Comparison of ENCODE assay signal across 8 cellular contexts in the genomic region with DNA sequence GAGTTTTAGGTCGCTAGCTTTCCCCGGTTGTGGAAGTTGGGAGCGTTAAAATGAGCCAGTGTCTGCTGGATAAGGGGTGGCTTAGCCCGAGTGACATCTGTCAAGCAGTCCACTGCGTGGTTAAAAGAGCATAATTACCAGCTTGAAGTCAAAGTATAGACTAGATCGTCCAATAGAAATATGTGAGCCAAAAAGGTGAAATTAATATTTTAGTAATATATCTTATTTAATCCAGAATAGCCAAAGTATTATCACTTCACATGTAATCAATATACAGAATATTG. TPM values are rescaled to one million over a fixed set of nuclear protein-coding genes. Genes with fewer than 3 reads are reported as not detected.
DNase-seq lines count a peak whose midpoint lies in the region; FAIRE-seq and TF ChIP-seq lines count a peak whose summit lies in the region.

No MANE protein-coding gene starts in this region.

- H3K4me1 Mint-ChIP-seq in activated T-helper 2 cell treated with anti-CD3 and anti-CD28 coated beads, Interferon-gamma antibody, Interleukin-2, Interleukin-4, amounts not matched to agents 10 μg/mL and 5 μg/mL and 100 μg/mL, durations not matched to agents 14 hours and 24 hours and 36 hours (ENCODE audit: low read depth), result peaks cover 11% of the 10 kb centered on the region

- H3K27me3 Mint-ChIP-seq in activated T-helper 2 cell treated with anti-CD3 and anti-CD28 coated beads, Interferon-gamma antibody, Interleukin-2, Interleukin-4, amounts not matched to agents 10 μg/mL and 5 μg/mL and 100 μg/mL, durations not matched to agents 14 hours and 24 hours and 36 hours (ENCODE audit: low read depth), result no peaks in the 10 kb centered on the region

- H3K9me3 Mint-ChIP-seq in activated T-helper 2 cell treated with anti-CD3 and anti-CD28 coated beads, Interferon-gamma antibody, Interleukin-2, Interleukin-4, amounts not matched to agents 10 μg/mL and 5 μg/mL and 100 μg/mL, durations not matched to agents 14 hours and 24 hours and 36 hours, result no peaks in the 10 kb centered on the region

- TF ChIP-seq CTCF in A673 (conservative IDR thresholded peaks at IDR 0.05; ENCODE audit: low read depth, low read length), result no peak
- TF ChIP-seq CTCF in kidney (IDR thresholded peaks at IDR 0.05; ENCODE audit: borderline replicate concordance, extremely low read depth, insufficient read depth), result no peak
- no peak for TF ChIP-seq CTCF in tibial artery (IDR thresholded peaks at IDR 0.05)

- H3K4me3 ChIP-seq in A673 (ENCODE audit: low read depth, low read length, poor library complexity, severe bottlenecking), result peak overlapping the region; percentile 74
- peak overlapping the region; percentile 72 to 88 for H3K4me3 ChIP-seq in kidney (ENCODE audit: low read length in 2 of 2)
- H3K4me3 ChIP-seq in tibial artery, result peak overlapping the region; percentile 63 to 88

- H3K9me3 ChIP-seq in A673 (ENCODE audit: low read depth, low read length, poor library complexity, severe bottlenecking) (no peaks in the 10 kb centered on the region), kidney (ENCODE audit: control insufficient read depth in 1 of 2, low read length in 2 of 2) (no peaks in the 10 kb centered on the region), tibial artery (no peaks in the 10 kb centered on the region)

- CTCF ChIA-PET in A673 (lab: Charles Lee), result no interaction called here
- CTCF ChIA-PET in HEK293T (lab: Yijun Ruan, JAX), result interaction anchor here (1.2 kb wide), 1 partner anchor 40 kb away, joined by 3 read pairs; no protein-coding TSS in a partner anchor

- H3K36me3 Mint-ChIP-seq in activated T-helper 2 cell treated with anti-CD3 and anti-CD28 coated beads, Interferon-gamma antibody, Interleukin-2, Interleukin-4, amounts not matched to agents 10 μg/mL and 5 μg/mL and 100 μg/mL, durations not matched to agents 14 hours and 24 hours and 36 hours (ENCODE audit: low read depth), result no peaks in the 10 kb centered on the region

- BruUV-seq in A673 (replicated peaks; lab: Mats Ljungman, UMichigan), result no TSS peak

- peak overlapping the region; percentile 98 for H3K4me3 Mint-ChIP-seq in activated T-helper 2 cell treated with anti-CD3 and anti-CD28 coated beads, Interferon-gamma antibody, Interleukin-2, Interleukin-4, amounts not matched to agents 10 μg/mL and 5 μg/mL and 100 μg/mL, durations not matched to agents 14 hours and 24 hours and 36 hours (ENCODE audit: low read depth)

- H3K27me3 ChIP-seq in A673 (replicated peaks; ENCODE audit: insufficient read depth, low read depth, low read length, poor library complexity), result no peaks in the 10 kb centered on the region
- no peaks in the 10 kb centered on the region for H3K27me3 ChIP-seq in tibial artery

- intact Hi-C loops in A673 (cut with micrococcal nuclease; ENCODE audit: unreplicated experiment) (no loop called here), kidney (cut with DNase I) (no loop called here), tibial artery (cut with DNase I; ENCODE audit: low total_unique reads) (no loop called here)
- intact Hi-C loops in activated T-helper 2 cell treated with anti-CD3 and anti-CD28 coated beads, Interferon-gamma antibody, Interleukin-2, Interleukin-4, amounts not matched to agents 10 μg/mL and 5 μg/mL and 100 μg/mL, durations not matched to agents 14 hours and 24 hours and 36 hours (cut with micrococcal nuclease), result loop anchor here (5.0 to 10.0 kb wide), 3 partner anchors 144 to 789 kb away; partner anchors contain the start of gene B3GNT2

- FAIRE-seq in kidney (lab: Jason Lieb, UNC), result no peak

- peak overlapping the region; percentile 70 to 90 for H3K9ac ChIP-seq in kidney (ENCODE audit: low read length in 2 of 2)

- H3K4me1 ChIP-seq in A673 (ENCODE audit: insufficient read depth, low read length, poor library complexity, severe bottlenecking) (no peaks in the 10 kb centered on the region), kidney (ENCODE audit: control insufficient read depth in 1 of 2, insufficient read depth in 1 of 2, low read depth in 1 of 2, low read length in 2 of 2) (peaks cover 0 to 2% of the 10 kb centered on the region in 2 donors), tibial artery (peaks cover 0 to 28% (median 8%) of the 10 kb centered on the region in 4 donors)

- no peaks in the 10 kb centered on the region for H3K36me3 ChIP-seq in A673 (ENCODE audit: insufficient read depth, low read length, poor library complexity, severe bottlenecking)
- no peaks in the 10 kb centered on the region for H3K36me3 ChIP-seq in kidney (ENCODE audit: control insufficient read depth in 1 of 2, insufficient read depth in 2 of 2, low read length in 2 of 2)
- no peaks in the 10 kb centered on the region for H3K36me3 ChIP-seq in tibial artery

- peak overlapping the region; percentile 55 for H3K27ac ChIP-seq in A673 (ENCODE audit: low read depth, low read length, poor library complexity, severe bottlenecking)
- no peak overlapping the region for H3K27ac ChIP-seq in kidney (ENCODE audit: low read depth in 2 of 2, low read length in 2 of 2)
- peak overlapping the region; percentile 71 to 89 for H3K27ac ChIP-seq in tibial artery

- H3K27ac Mint-ChIP-seq in activated T-helper 2 cell treated with anti-CD3 and anti-CD28 coated beads, Interferon-gamma antibody, Interleukin-2, Interleukin-4, amounts not matched to agents 10 μg/mL and 5 μg/mL and 100 μg/mL, durations not matched to agents 14 hours and 24 hours and 36 hours, result peak overlapping the region; percentile 76

- POLR2A ChIA-PET in A673 (lab: Charles Lee; ENCODE audit: low non-redundant PET), result no interaction called here
- POLR2A ChIA-PET in HEK293T (lab: Yijun Ruan, JAX), result interaction anchor here (0.8 to 1.7 kb wide), 2 partner anchors 7 to 12 kb away, joined by 3 to 6 read pairs; no protein-coding TSS in a partner anchor

- no peak for DNase-seq in A673 (ENCODE audit: low spot score)
- no peak for DNase-seq in HEK293T (ENCODE audit: extremely low spot score)
- no peak for DNase-seq in activated T-helper 2 cell treated with anti-CD3 and anti-CD28 coated beads, Interferon-gamma antibody, Interleukin-2, Interleukin-4, amounts not matched to agents 10 μg/mL and 5 μg/mL and 100 μg/mL, durations not matched to agents 14 hours and 24 hours and 36 hours (ENCODE audit: low spot score)
- DNase-seq in kidney, result no peak
- DNase-seq in tibial artery, result no peak
- DNase-seq in NOMO-1 (lab: John Stamatoyannopoulos, UW; ENCODE audit: unreplicated experiment in 2 of 2), result no peak
- DNase-seq in NCI-H2171 (lab: John Stamatoyannopoulos, UW), result no peak
- no peak for DNase-seq in amniotic stem cell (lab: John Stamatoyannopoulos, UW)

TF ChIP-seq in HEK293T, 16 proteins besides CTCF, POLR2A, EP300 and RAD21:
- no peak for TF ChIP-seq ARNT (IDR thresholded peaks at IDR 0.05)
- peak; percentile 36 for TF ChIP-seq PKNOX1 (IDR thresholded peaks at IDR 0.05)

RNA-seq across cellular contexts. Expression of gene COMMD1, which starts 0.7 kb away (rescaled TPM):
- total RNA-seq in A673 (2021) (35.0 and 41.4 TPM in 2 replicates), kidney (38.5 TPM)
- total RNA-seq in activated T-helper 2 cell treated with anti-CD3 and anti-CD28 coated beads, Interferon-gamma antibody, Interleukin-2, Interleukin-4, amounts not matched to agents 10 μg/mL and 5 μg/mL and 100 μg/mL, durations not matched to agents 14 hours and 24 hours and 36 hours, result 27.5 and 29.1 TPM in 2 replicates
- 99.4 TPM for polyA plus RNA-seq in kidney (ENCODE audit: insufficient read depth, low read depth, low replicate concordance)

RNA-seq across cellular contexts. Expression of gene CCT4, which starts 17.7 kb away (rescaled TPM):
- 329 and 348 TPM in 2 replicates for total RNA-seq in A673 (2021)
- 360 and 367 TPM in 2 replicates for total RNA-seq in activated T-helper 2 cell treated with anti-CD3 and anti-CD28 coated beads, Interferon-gamma antibody, Interleukin-2, Interleukin-4, amounts not matched to agents 10 μg/mL and 5 μg/mL and 100 μg/mL, durations not matched to agents 14 hours and 24 hours and 36 hours
- 99.3 TPM for total RNA-seq in kidney
- 121 TPM for polyA plus RNA-seq in kidney (ENCODE audit: insufficient read depth, low read depth, low replicate concordance)

RNA-seq across cellular contexts. Expression of gene FAM161A, which starts 52.3 kb away (rescaled TPM):
- total RNA-seq in A673 (2021) (12.8 and 14.9 TPM in 2 replicates), kidney (3.7 TPM)
- 5.0 and 5.5 TPM in 2 replicates for total RNA-seq in activated T-helper 2 cell treated with anti-CD3 and anti-CD28 coated beads, Interferon-gamma antibody, Interleukin-2, Interleukin-4, amounts not matched to agents 10 μg/mL and 5 μg/mL and 100 μg/mL, durations not matched to agents 14 hours and 24 hours and 36 hours
- 1.5 TPM for polyA plus RNA-seq in kidney (ENCODE audit: insufficient read depth, low read depth, low replicate concordance)

Comparison
In these comparisons a context has a peak if more than half of its experiments do, and no peak if none do; other contexts are left out.
1. H3K27ac ChIP-seq: peak in A673 (single experiment) and tibial artery (2 of 2); none in kidney (0 of 2).
2. Peak in every context shown above with its lines, with median percentiles within 50 percentile points of each other: H3K4me3 ChIP-seq.